In genomic region chr3:66817946-66818557, GRCh38 we compare ENCODE assay signal across 18 cellular contexts.
DNase-seq lines count a peak whose midpoint lies in the region; ATAC-seq and TF ChIP-seq lines count a peak whose summit lies in the region.
"Had no signal": no experiment of that assay in that cellular context is flagged by ENCODE, and none has a peak within 500 bp of the region (broad histone marks: within the 10 kb centered on the region; RNA-seq: fewer than 3 reads in every experiment).

No MANE protein-coding gene starts in this region.

- H2BK5ac ChIP-seq in mesendoderm (ENCODE audit: low read length) = peak overlapping the region; percentile 86

- no peak overlapping the region for H2BK15ac ChIP-seq in mesendoderm (replicated peaks; ENCODE audit: low read depth)

- no peak for ATAC-seq in heart right ventricle
- ATAC-seq in Right ventricle myocardium inferior = no peak
- 0 out of 2 replicates have a peak, but pooled peaks have one; percentile 20 for ATAC-seq in WTC11
- ATAC-seq in GM18909 (IDR thresholded peaks at IDR 0.05; ENCODE audit: poor library complexity, unreplicated experiment) = no peak
- ATAC-seq in GM21737 (IDR thresholded peaks at IDR 0.05; ENCODE audit: unreplicated experiment) = no peak
- ATAC-seq: A549 had no signal

- no peak for TF ChIP-seq CTCF in heart right ventricle (IDR thresholded peaks at IDR 0.05)
- TF ChIP-seq CTCF in WTC11 (IDR thresholded peaks at IDR 0.05) = no peak
- no peak for TF ChIP-seq CTCF in progenitor cell of endocrine pancreas (IDR thresholded peaks at IDR 0.05; ENCODE audit: unreplicated experiment)

- WGBS in heart right ventricle, 2 donors = 67 to 77% methylated on average over 10 of the region's 10 CpGs
- no CpG with 5 or more reads among the region's 10 CpGs for WGBS in mesendoderm (ENCODE audit: extremely low coverage, insufficient coverage, low lambda C conversion rate)

- peak overlapping the region; percentile 66 for H3K56ac ChIP-seq in mesendoderm (ENCODE audit: low read length)

- H3K36me3 Mint-ChIP-seq in WTC11 = no peaks in the 10 kb centered on the region
- H3K36me3 Mint-ChIP-seq in progenitor cell of endocrine pancreas (ENCODE audit: insufficient read depth) = no peaks in the 10 kb centered on the region

- H3K4ac ChIP-seq in mesendoderm (ENCODE audit: low read depth, low read length) = no peak overlapping the region

- H3K9ac ChIP-seq in mesendoderm (ENCODE audit: low read length) = peak overlapping the region; percentile 28

- intact Hi-C loops in heart right ventricle (cut with DNase I) (loop anchor here (1.0 to 10.0 kb wide), 11 partner anchors 311 to 566 kb away; partner anchors contain the start of gene LRIG1 (in 5 of the 10)), Right ventricle myocardium inferior (cut with DNase I) (loop anchor here (2.0 to 5.0 kb wide), 3 partner anchors 316 to 563 kb away; partner anchors contain the start of gene LRIG1)

- POLR2A ChIA-PET in WTC11 (lab: Charles Lee) = no interaction called here

- H3K18ac ChIP-seq in mesendoderm (ENCODE audit: low read length) = peak overlapping the region; percentile 6

- no peaks in the 10 kb centered on the region for H3K79me2 ChIP-seq in mesendoderm (ENCODE audit: control insufficient read depth, insufficient read depth, low read length)

- peaks cover 0 to 5% (median 0%) of the 10 kb centered on the region in 9 donors for H3K4me1 ChIP-seq in heart right ventricle
- peaks cover 17% of the 10 kb centered on the region for H3K4me1 ChIP-seq in mesendoderm (ENCODE audit: control insufficient read depth, low read depth, low read length)
- H3K4me1 ChIP-seq: A549, Caco-2 had no signal

- no peak overlapping the region for H3K4me3 Mint-ChIP-seq in WTC11
- no peak overlapping the region for H3K4me3 Mint-ChIP-seq in progenitor cell of endocrine pancreas (ENCODE audit: low read depth)
- H3K4me3 Mint-ChIP-seq: CD4-positive, alpha-beta T cell; H9 had no signal

- H3K27me3 ChIP-seq in heart right ventricle (no peaks in the 10 kb centered on the region), mesendoderm (ENCODE audit: insufficient read depth, low read length, poor library complexity) (no peaks in the 10 kb centered on the region)

- H3K9me3 Mint-ChIP-seq in WTC11 (peaks cover 1% of the 10 kb centered on the region), progenitor cell of endocrine pancreas (ENCODE audit: low read depth) (no peaks in the 10 kb centered on the region)
- H3K9me3 Mint-ChIP-seq: CD4-positive, alpha-beta T cell; H9 had no signal

- peak; percentile 12 to 15 for DNase-seq in heart right ventricle
- DNase-seq in Right ventricle myocardium inferior (ENCODE audit: missing footprints) = no peak
- no peak for DNase-seq in WTC11 (ENCODE audit: low spot score)
- DNase-seq in mesendoderm = peak; percentile 90
- no peak for DNase-seq in progenitor cell of endocrine pancreas (ENCODE audit: low spot score, unreplicated experiment)
- no peak for DNase-seq in DMS153 (lab: John Stamatoyannopoulos, UW)
- DNase-seq: AML-193; Caco-2; CD4-positive, alpha-beta T cell; DMS79; GDM1; GOT3; H9 had no signal

- no peaks in the 10 kb centered on the region for H3K27me3 Mint-ChIP-seq in WTC11 (ENCODE audit: low read depth)
- H3K27me3 Mint-ChIP-seq in progenitor cell of endocrine pancreas = peaks cover 8% of the 10 kb centered on the region

- H4K5ac ChIP-seq in mesendoderm (ENCODE audit: low read length) = no peak overlapping the region

- no peaks in the 10 kb centered on the region for H3K36me3 ChIP-seq in heart right ventricle
- H3K36me3 ChIP-seq in mesendoderm (ENCODE audit: control insufficient read depth, insufficient read depth, low read length) = no peaks in the 10 kb centered on the region

- H3K4me1 Mint-ChIP-seq in WTC11 = peaks cover 53% of the 10 kb centered on the region
- H3K4me1 Mint-ChIP-seq in progenitor cell of endocrine pancreas (ENCODE audit: low read depth) = peaks cover 28% of the 10 kb centered on the region

- H3K9me3 ChIP-seq in heart right ventricle = no peaks in the 10 kb centered on the region
- H3K9me3 ChIP-seq: A549, Caco-2 had no signal

- H2BK120ac ChIP-seq in mesendoderm (ENCODE audit: low read depth, low read length) = no peak overlapping the region

- no peak overlapping the region for H2AK5ac ChIP-seq in mesendoderm (ENCODE audit: low read length)

- H3K79me1 ChIP-seq in mesendoderm (ENCODE audit: low read length) = no peaks in the 10 kb centered on the region

- H3K4me2 ChIP-seq in mesendoderm (ENCODE audit: low read length) = no peak overlapping the region
- H3K4me2 ChIP-seq: A549 had no signal

- H3K4me3 ChIP-seq in heart right ventricle = no peak overlapping the region
- H3K4me3 ChIP-seq in mesendoderm (ENCODE audit: low read length) = no peak overlapping the region
- H3K4me3 ChIP-seq: A549 had no signal

- CTCF ChIA-PET in WTC11 (lab: Charles Lee) = interaction anchor here (1.0 to 2.0 kb wide), 5 partner anchors 15 to 541 kb away, joined by 3 to 18 read pairs (median 4); no protein-coding TSS in a partner anchor

- H3K27ac ChIP-seq in heart right ventricle (no peak overlapping the region), mesendoderm (ENCODE audit: low read depth, low read length) (peak overlapping the region; percentile 91)
- H3K27ac ChIP-seq: 22Rv1, A549, C4-2B had no signal

- H3K27ac Mint-ChIP-seq in WTC11 = no peak overlapping the region
- H3K27ac Mint-ChIP-seq in progenitor cell of endocrine pancreas = peak overlapping the region; percentile 31
- H3K27ac Mint-ChIP-seq: CD4-positive, alpha-beta T cell; H9 had no signal

- H4K8ac ChIP-seq in mesendoderm (ENCODE audit: low read depth, low read length) = no peak overlapping the region

- no peak overlapping the region for H3K23ac ChIP-seq in mesendoderm (ENCODE audit: low read length)

TF ChIP-seq in WTC11, 78 proteins besides CTCF, POLR2A, EP300 and RAD21 (continues in another document):
- TF ChIP-seq STAT6 (CRISPR knock-in tag; conservative IDR thresholded peaks at IDR 0.05; ENCODE audit: low read depth) (no peak), ERG (CRISPR knock-in tag; IDR thresholded peaks at IDR 0.05) (no peak), FOXP4 (CRISPR knock-in tag; IDR thresholded peaks at IDR 0.05) (no peak), ZNF138 (CRISPR knock-in tag; conservative IDR thresholded peaks at IDR 0.05) (no peak), SOX15 (CRISPR knock-in tag; IDR thresholded peaks at IDR 0.05) (no peak), CREM (CRISPR knock-in tag; IDR thresholded peaks at IDR 0.05) (no peak), ATF3 (CRISPR knock-in tag; conservative IDR thresholded peaks at IDR 0.05) (no peak), E2F1 (CRISPR knock-in tag; IDR thresholded peaks at IDR 0.05) (no peak)

Comparison
In these comparisons a context has a peak if more than half of its experiments do, and no peak if none do; other contexts are left out.
1. DNase-seq: peak in heart right ventricle (2 of 2) and mesendoderm (single experiment); none in Right ventricle myocardium inferior (single experiment), WTC11 (single experiment), progenitor cell of endocrine pancreas (single experiment) and DMS153 (single experiment).